ENCODE assay signal across 24 cellular contexts in the genomic region with DNA sequence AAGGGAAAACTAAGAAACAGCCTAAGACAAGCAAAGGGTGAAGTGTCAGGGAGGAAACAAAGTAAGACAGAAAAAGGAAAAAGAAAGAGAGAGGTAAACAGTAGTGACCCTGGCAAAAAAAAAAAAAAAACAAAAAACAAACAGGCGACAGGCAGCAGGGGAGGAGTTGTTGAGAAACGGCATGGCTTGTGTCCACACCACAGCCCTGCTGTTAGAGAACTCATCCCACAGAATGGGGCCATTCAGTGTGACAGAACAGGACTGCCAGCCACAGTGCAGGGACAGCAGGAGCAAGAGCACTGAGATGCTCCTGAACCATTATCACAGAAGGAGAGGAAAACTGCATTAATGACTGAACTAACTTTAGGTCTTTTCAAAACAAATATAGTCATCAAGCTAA. TPM values are rescaled to one million over a fixed set of nuclear protein-coding genes. Genes with fewer than 3 reads are reported as not detected.
A peak's percentile ranks its signal among the peaks of the same experiment; 100 is the strongest.
DNase-seq lines count a peak whose midpoint lies in the region; ATAC-seq and TF ChIP-seq lines count a peak whose summit lies in the region.
"Had no signal": no experiment of that assay in that cellular context is flagged by ENCODE, and none has a peak within 500 bp of the region (broad histone marks: within the 10 kb centered on the region; RNA-seq: fewer than 3 reads in every experiment).

No MANE protein-coding gene starts in this region.

- H3K36me3 ChIP-seq in left lung: no peaks in the 10 kb centered on the region
- H3K36me3 ChIP-seq in gastrocnemius medialis: no peaks in the 10 kb centered on the region
- H3K36me3 ChIP-seq: BLaER1 treated with 17β-estradiol and CSF1 and Interleukin-3, amounts not matched to agents 10 nM and 100 nM; MG63; Peyer's patch had no signal

- no peak for TF ChIP-seq POLR2A in gastrocnemius medialis (IDR thresholded peaks at IDR 0.05)

- peak overlapping the region; percentile 1 for H3K4me3 Mint-ChIP-seq in T-helper 17 cell
- H3K4me3 Mint-ChIP-seq: CD8-positive, alpha-beta memory T cell; HFFc6 had no signal

- H3K4me1 Mint-ChIP-seq in T-helper 17 cell: no peaks in the 10 kb centered on the region
- H3K4me1 Mint-ChIP-seq: CD8-positive, alpha-beta memory T cell had no signal

- ATAC-seq in Right ventricle myocardium superior (ENCODE audit: poor library complexity) (peak; percentile 25), Right ventricle myocardium inferior (no peak), T-helper 17 cell (no peak), left lung (peak; percentile 65), gastrocnemius medialis (no peak)

- DNase-seq in Right ventricle myocardium superior (no peak), Right ventricle myocardium inferior (ENCODE audit: missing footprints) (no peak), T-helper 17 cell (no peak), left lung (no peak), gastrocnemius medialis (no peak), NCI-H748 (lab: John Stamatoyannopoulos, UW; ENCODE audit: unreplicated experiment) (no peak), NCI-H2029 treated with DMSO at 0.1 percent for 48 hours (lab: John Stamatoyannopoulos, UW) (no peak), NCI-H1105 (lab: John Stamatoyannopoulos, UW) (no peak)
- DNase-seq: ACHN; Calu3; CD8-positive, alpha-beta memory T cell; DMS153; H7; HFFc6; MG63; NCI-H1436 treated with DMSO at 0.1 percent for 48 hours; NCI-H1930; NCI-H226; NCI-H510A treated with DMSO at 0.1 percent for 48 hours; NCI-H82; Peyer's patch had no signal

- TF ChIP-seq CTCF in left lung (IDR thresholded peaks at IDR 0.05) (no peak), gastrocnemius medialis (IDR thresholded peaks at IDR 0.05 in 4 of 5, conservative IDR thresholded peaks at IDR 0.05 in 1 of 5) (no peak)

- H3K27me3 Mint-ChIP-seq in T-helper 17 cell: peaks cover 33% of the 10 kb centered on the region

- H3K9me3 ChIP-seq in T-helper 17 cell (ENCODE audit: control insufficient read depth, low read length, poor library complexity, severe bottlenecking) (no peaks in the 10 kb centered on the region), left lung (no peaks in the 10 kb centered on the region), gastrocnemius medialis (no peaks in the 10 kb centered on the region)
- H3K9me3 ChIP-seq: BLaER1 treated with 17β-estradiol and CSF1 and Interleukin-3, amounts not matched to agents 10 nM and 100 nM; MG63; Peyer's patch had no signal

- no peak overlapping the region for H3K4me3 ChIP-seq in left lung
- H3K4me3 ChIP-seq in gastrocnemius medialis: no peak overlapping the region
- H3K4me3 ChIP-seq: BLaER1 treated with 17β-estradiol and CSF1 and Interleukin-3, amounts not matched to agents 10 nM and 100 nM; MG63; Peyer's patch had no signal

- peaks cover 3 to 7% of the 10 kb centered on the region in 2 donors for H3K4me1 ChIP-seq in left lung
- H3K4me1 ChIP-seq in gastrocnemius medialis: no peaks in the 10 kb centered on the region
- H3K4me1 ChIP-seq: BLaER1 treated with 17β-estradiol and CSF1 and Interleukin-3, amounts not matched to agents 10 nM and 100 nM had no signal

- in situ Hi-C loops in gastrocnemius medialis (cut with MboI; ENCODE audit: low sequenced_read_pairs in 4 of 4): no loop called here

- no peak overlapping the region for H3K27ac Mint-ChIP-seq in T-helper 17 cell
- H3K27ac Mint-ChIP-seq: CD8-positive, alpha-beta memory T cell; HFFc6 had no signal

- H3K27me3 ChIP-seq in left lung (no peaks in the 10 kb centered on the region), gastrocnemius medialis (no peaks in the 10 kb centered on the region)
- H3K27me3 ChIP-seq: BLaER1 treated with 17β-estradiol and CSF1 and Interleukin-3, amounts not matched to agents 10 nM and 100 nM; Peyer's patch had no signal

- H3K27ac ChIP-seq in left lung (peak overlapping the region in 1 of 2 donors; percentile 19), gastrocnemius medialis (peak overlapping the region; percentile 3 to 72 (median 56))
- H3K27ac ChIP-seq: 22Rv1; BLaER1 treated with 17β-estradiol and CSF1 and Interleukin-3, amounts not matched to agents 10 nM and 100 nM; Peyer's patch had no signal

- no peaks in the 10 kb centered on the region for H3K36me3 Mint-ChIP-seq in T-helper 17 cell (ENCODE audit: low read depth)
- H3K36me3 Mint-ChIP-seq: CD8-positive, alpha-beta memory T cell had no signal

- intact Hi-C loops in Right ventricle myocardium superior (cut with DNase I) (no loop called here), Right ventricle myocardium inferior (cut with DNase I) (no loop called here), left lung (cut with DNase I) (no loop called here), gastrocnemius medialis (cut with DNase I; ENCODE audit: low total_unique reads) (no loop called here)

RNA-seq across cellular contexts. Expression of a gene that starts 29.7 kb away (rescaled TPM):
- total RNA-seq in Right ventricle myocardium superior: 15.5 TPM
- total RNA-seq in Right ventricle myocardium inferior: 20.0 TPM
- 1 to 10 TPM in 1 of 2 donors, under 1 TPM in 1; 0.70 to 1.2 TPM for total RNA-seq in T-helper 17 cell
- 10 to 100 TPM; 65.1 to 95.7 TPM for total RNA-seq in left lung
- total RNA-seq in gastrocnemius medialis: 1 to 10 TPM; 4.4 to 6.7 (median 4.9) TPM
- total RNA-seq: CD8-positive, alpha-beta memory T cell; OCI-LY7 had no signal

Comparison
In these comparisons a context has a peak if more than half of its experiments do, and no peak if none do; other contexts are left out.
1. ATAC-seq: peak in Right ventricle myocardium superior (single experiment) and left lung (single experiment); none in Right ventricle myocardium inferior (single experiment), T-helper 17 cell (single experiment) and gastrocnemius medialis (0 of 2).